In the genomic region with DNA sequence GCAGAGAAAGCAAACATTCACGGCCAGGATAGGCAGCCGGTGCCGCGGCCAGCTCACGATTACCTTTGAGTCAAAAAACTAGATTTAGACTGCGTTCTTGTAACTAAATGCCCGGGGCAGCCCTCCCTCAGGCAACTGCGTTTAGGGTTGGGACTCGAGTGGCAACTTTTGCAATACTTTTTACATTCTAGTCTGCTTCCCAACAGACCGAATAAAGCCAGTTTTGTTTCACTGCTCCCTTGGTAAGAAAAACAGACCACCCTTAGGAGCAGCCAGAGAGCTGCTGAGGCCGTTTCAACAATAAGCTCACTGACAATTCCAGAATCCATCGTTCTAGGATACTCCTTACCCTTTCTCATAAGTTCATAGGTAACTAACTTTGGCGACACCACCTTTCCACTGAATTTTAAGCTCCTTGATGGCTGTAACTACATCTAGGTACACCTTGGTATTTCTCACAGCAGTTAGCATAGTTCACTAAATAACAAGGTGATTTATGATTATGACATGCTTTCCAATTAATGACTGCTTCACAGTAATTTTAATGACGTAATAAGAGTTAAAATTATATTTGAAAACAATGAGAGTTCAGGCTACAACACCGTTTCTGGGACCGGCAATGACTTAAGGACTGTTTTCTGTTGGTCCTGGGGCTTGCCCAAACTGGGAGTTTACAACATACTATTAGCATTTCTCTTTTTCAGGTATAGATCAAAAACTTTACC, we compare ENCODE assay signal across 7 cellular contexts. TPM values are rescaled to one million over a fixed set of nuclear protein-coding genes. Genes with fewer than 3 reads are reported as not detected.
A peak's percentile ranks its signal among the peaks of the same experiment; 100 is the strongest.
DNase-seq lines count a peak whose midpoint lies in the region; ATAC-seq and TF ChIP-seq lines count a peak whose summit lies in the region.

No MANE protein-coding gene starts in this region.

- peaks cover 10% of the 10 kb centered on the region for H3K36me3 ChIP-seq in MG63
- H3K36me3 ChIP-seq in ascending aorta = no peaks in the 10 kb centered on the region
- no peaks in the 10 kb centered on the region for H3K36me3 ChIP-seq in smooth muscle cell (ENCODE audit: low read depth)

- H3K9ac ChIP-seq in smooth muscle cell (ENCODE audit: low read depth) = peak overlapping the region; percentile 91

- peaks cover 5% of the 10 kb centered on the region for H3F3A ChIP-seq in smooth muscle cell (ENCODE audit: low read depth)

- H2AFZ ChIP-seq in smooth muscle cell (ENCODE audit: low read depth) = peak overlapping the region; percentile 80

- intact Hi-C loops in ascending aorta (cut with DNase I) = loop anchor here (1.0 to 10.0 kb wide), 4 partner anchors 161 to 619 kb away; partner anchors contain the start of genes FNIP1, HINT1 and PDLIM4

- WGBS in smooth muscle cell (ENCODE audit: low lambda C conversion rate) = 3% methylated on average over 16 of the region's 16 CpGs

- peaks cover 9 to 14% of the 10 kb centered on the region in 2 donors for H3K4me1 ChIP-seq in ascending aorta
- peaks cover 16% of the 10 kb centered on the region for H3K4me1 ChIP-seq in smooth muscle cell (ENCODE audit: low read depth)

- H3K4me3 ChIP-seq in GM12875 (ENCODE audit: low read depth, low read length) (peak overlapping the region; percentile 61), MG63 (peak overlapping the region; percentile 86), ascending aorta (peak overlapping the region; percentile 64 to 95), iPS-18c (ENCODE audit: insufficient read depth, low read depth, low read length) (peak overlapping the region; percentile 96), smooth muscle cell (peak overlapping the region; percentile 74)

- H3K27me3 ChIP-seq in MG63 = no peaks in the 10 kb centered on the region
- H3K27me3 ChIP-seq in ascending aorta = no peaks in the 10 kb centered on the region
- H3K27me3 ChIP-seq in smooth muscle cell (ENCODE audit: low read depth) = no peaks in the 10 kb centered on the region

- H3K79me2 ChIP-seq in smooth muscle cell (ENCODE audit: low read depth) = peaks cover 34% of the 10 kb centered on the region

- H4K20me1 ChIP-seq in smooth muscle cell (ENCODE audit: low read depth) = peaks cover 9% of the 10 kb centered on the region

- H3K9me3 ChIP-seq in MG63 = no peaks in the 10 kb centered on the region
- H3K9me3 ChIP-seq in ascending aorta = no peaks in the 10 kb centered on the region
- no peaks in the 10 kb centered on the region for H3K9me3 ChIP-seq in iPS-18c (ENCODE audit: control insufficient read depth, insufficient read depth, low read length)
- no peaks in the 10 kb centered on the region for H3K9me3 ChIP-seq in smooth muscle cell (replicated peaks; ENCODE audit: low read depth)

- DNase-seq in MG63 (no peak), ascending aorta (ENCODE audit: low spot score in 2 of 2) (no peak), smooth muscle cell (lab: John Stamatoyannopoulos, UW; ENCODE audit: unreplicated experiment) (peak; percentile 62), pons (ENCODE audit: low spot score) (no peak)

- TF ChIP-seq CTCF in GM12875 (IDR thresholded peaks at IDR 0.05; ENCODE audit: borderline replicate concordance, insufficient read depth, low read depth, low read length) (no peak), ascending aorta (IDR thresholded peaks at IDR 0.05) (no peak), smooth muscle cell (IDR thresholded peaks at IDR 0.05; ENCODE audit: borderline replicate concordance, insufficient read depth, poor library complexity, severe bottlenecking) (no peak)

- H3K4me2 ChIP-seq in smooth muscle cell = peak overlapping the region; percentile 88

- ATAC-seq in GM18909 (IDR thresholded peaks at IDR 0.05; ENCODE audit: poor library complexity, unreplicated experiment) = no peak

- H3K27ac ChIP-seq in ascending aorta (peak overlapping the region; percentile 99), smooth muscle cell (ENCODE audit: low read depth) (peak overlapping the region; percentile 97)

RNA-seq across cellular contexts. Expression of gene RAPGEF6, which starts 0.9 kb away (rescaled TPM):
- total RNA-seq in MG63 (2014; rRNA removed; shearing (Covaris generic); ENCODE audit: low replicate concordance) = 5.4 and 23.6 TPM in 2 replicates
- total RNA-seq in ascending aorta (22.9 TPM), smooth muscle cell (10.3 and 13.3 TPM in 2 replicates)
- 1.9 and 3.6 TPM in 2 replicates for polyA plus RNA-seq in smooth muscle cell
